ENCODE assay signal across 1 cellular context in genomic region chr1:28756846-28757245, GRCh38.
TF ChIP-seq lines count a peak whose summit lies in the region.

No MANE protein-coding gene starts in this region.

TF ChIP-seq in SK-N-SH, 30 proteins besides CTCF, POLR2A, EP300 and RAD21 (continued from another document):
- TF ChIP-seq, protein P1, sequence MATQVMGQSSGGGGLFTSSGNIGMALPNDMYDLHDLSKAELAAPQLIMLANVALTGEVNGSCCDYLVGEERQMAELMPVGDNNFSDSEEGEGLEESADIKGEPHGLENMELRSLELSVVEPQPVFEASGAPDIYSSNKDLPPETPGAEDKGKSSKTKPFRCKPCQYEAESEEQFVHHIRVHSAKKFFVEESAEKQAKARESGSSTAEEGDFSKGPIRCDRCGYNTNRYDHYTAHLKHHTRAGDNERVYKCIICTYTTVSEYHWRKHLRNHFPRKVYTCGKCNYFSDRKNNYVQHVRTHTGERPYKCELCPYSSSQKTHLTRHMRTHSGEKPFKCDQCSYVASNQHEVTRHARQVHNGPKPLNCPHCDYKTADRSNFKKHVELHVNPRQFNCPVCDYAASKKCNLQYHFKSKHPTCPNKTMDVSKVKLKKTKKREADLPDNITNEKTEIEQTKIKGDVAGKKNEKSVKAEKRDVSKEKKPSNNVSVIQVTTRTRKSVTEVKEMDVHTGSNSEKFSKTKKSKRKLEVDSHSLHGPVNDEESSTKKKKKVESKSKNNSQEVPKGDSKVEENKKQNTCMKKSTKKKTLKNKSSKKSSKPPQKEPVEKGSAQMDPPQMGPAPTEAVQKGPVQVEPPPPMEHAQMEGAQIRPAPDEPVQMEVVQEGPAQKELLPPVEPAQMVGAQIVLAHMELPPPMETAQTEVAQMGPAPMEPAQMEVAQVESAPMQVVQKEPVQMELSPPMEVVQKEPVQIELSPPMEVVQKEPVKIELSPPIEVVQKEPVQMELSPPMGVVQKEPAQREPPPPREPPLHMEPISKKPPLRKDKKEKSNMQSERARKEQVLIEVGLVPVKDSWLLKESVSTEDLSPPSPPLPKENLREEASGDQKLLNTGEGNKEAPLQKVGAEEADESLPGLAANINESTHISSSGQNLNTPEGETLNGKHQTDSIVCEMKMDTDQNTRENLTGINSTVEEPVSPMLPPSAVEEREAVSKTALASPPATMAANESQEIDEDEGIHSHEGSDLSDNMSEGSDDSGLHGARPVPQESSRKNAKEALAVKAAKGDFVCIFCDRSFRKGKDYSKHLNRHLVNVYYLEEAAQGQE (IDR thresholded peaks at IDR 0.05; ENCODE audit: low read depth, low read length), result no peak
- TF ChIP-seq USF2 (IDR thresholded peaks at IDR 0.05; ENCODE audit: borderline replicate concordance, low read depth, low read length) (no peak), POLR2AphosphoS5 (IDR thresholded peaks at IDR 0.05; ENCODE audit: low read depth, low read length) (no peak), RXRA (IDR thresholded peaks at IDR 0.05; ENCODE audit: borderline replicate concordance, low read depth) (no peak)
